ENCODE assay signal across 13 cellular contexts in the genomic region with DNA sequence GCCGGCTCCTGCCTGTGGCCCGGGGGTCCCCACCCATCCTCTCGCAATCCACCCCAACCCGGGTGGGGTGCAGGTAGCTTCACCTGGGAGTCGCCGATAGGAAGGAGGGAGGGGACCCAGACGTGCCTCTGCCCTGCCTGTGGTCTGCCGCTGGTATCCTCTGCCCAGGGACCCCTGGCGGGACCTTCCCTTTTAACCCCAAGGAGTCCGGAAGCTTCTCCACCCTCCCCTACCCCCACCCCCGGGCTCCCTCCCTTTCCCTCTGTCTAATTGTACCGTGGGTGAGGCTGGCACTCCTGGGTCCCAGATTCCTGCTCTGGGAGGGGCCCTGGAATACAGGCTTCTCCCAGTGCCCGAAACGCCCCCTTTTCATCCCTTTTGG. TPM values are rescaled to one million over a fixed set of nuclear protein-coding genes. Genes with fewer than 3 reads are reported as not detected.
A peak's percentile ranks its signal among the peaks of the same experiment; 100 is the strongest.
DNase-seq lines count a peak whose midpoint lies in the region; TF ChIP-seq lines count a peak whose summit lies in the region.
"Had no signal": no experiment of that assay in that cellular context is flagged by ENCODE, and none has a peak within 500 bp of the region (broad histone marks: within the 10 kb centered on the region; RNA-seq: fewer than 3 reads in every experiment).

A gene with protein sequence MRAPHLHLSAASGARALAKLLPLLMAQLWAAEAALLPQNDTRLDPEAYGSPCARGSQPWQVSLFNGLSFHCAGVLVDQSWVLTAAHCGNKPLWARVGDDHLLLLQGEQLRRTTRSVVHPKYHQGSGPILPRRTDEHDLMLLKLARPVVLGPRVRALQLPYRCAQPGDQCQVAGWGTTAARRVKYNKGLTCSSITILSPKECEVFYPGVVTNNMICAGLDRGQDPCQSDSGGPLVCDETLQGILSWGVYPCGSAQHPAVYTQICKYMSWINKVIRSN (minus strand): TSS at position 166 of the 382 bp plus-strand sequence. CDS start 579 bp downstream, outside the sequence.

- TF ChIP-seq CTCF in CD14-positive monocyte (IDR thresholded peaks at IDR 0.05) (no peak), esophagus squamous epithelium (IDR thresholded peaks at IDR 0.05) (no peak)

- WGBS in esophagus squamous epithelium, 2 donors = 0% methylated on average over 1 of the region's 14 CpGs; no CpG with 5 or more reads in 1 of the 2 donors
- WGBS in neuronal stem cell (ENCODE audit: extremely low coverage in 2 of 2, insufficient read length in 2 of 2, insufficient replicate concordance in 1 of 2), 2 donors = no CpG with 5 or more reads among the region's 14 CpGs

- H3K14ac ChIP-seq in neuronal stem cell (ENCODE audit: low read length) = peak within 1 kb of the TSS; percentile 31

- no peak within 1 kb of the TSS for H4K91ac ChIP-seq in neuronal stem cell (ENCODE audit: low read depth, low read length, poor library complexity)

- H3K9me3 ChIP-seq in NT2/D1 (ENCODE audit: insufficient read depth, low read length) (no peaks in the 10 kb centered on the region), esophagus squamous epithelium (no peaks in the 10 kb centered on the region), neuronal stem cell (replicated peaks in 1 of 2; ENCODE audit: control insufficient read depth in 2 of 2, insufficient read depth in 1 of 2, low read depth in 1 of 2, low read length in 2 of 2) (peaks cover 0 to 2% of the 10 kb centered on the region in 2 donors)

- DNase-seq in CD14-positive monocyte (ENCODE audit: low spot score) (peak; percentile 37), NT2/D1 (ENCODE audit: low read depth, low spot score) (no peak), esophagus squamous epithelium (lab: John Stamatoyannopoulos, UW) (no peak), neuronal stem cell (ENCODE audit: low spot score) (no peak), NCI-H1105 (lab: John Stamatoyannopoulos, UW) (no peak), middle frontal gyrus (ENCODE audit: extremely low spot score, low spot score) (no peak), activated gamma-delta T cell treated with Interleukin-2 at 50 U/mL for 16 hours (no peak), NCI-H510A treated with DMSO at 0.1 percent for 48 hours (lab: John Stamatoyannopoulos, UW) (no peak)
- DNase-seq: DMS 273 treated with DMSO at 0.1 percent for 48 hours, Karpas-422, occipital lobe, T1000 had no signal

- H3K27ac ChIP-seq in esophagus squamous epithelium (peak within 1 kb of the TSS; percentile 80 to 94 (median 88)), neuronal stem cell (replicated peaks; ENCODE audit: low read length) (no peak within 1 kb of the TSS)

- H3K23ac ChIP-seq in neuronal stem cell (ENCODE audit: low read depth, low read length, poor library complexity) = peak within 1 kb of the TSS; percentile 91

- peak within 1 kb of the TSS; percentile 36 for H3K4me3 ChIP-seq in NT2/D1 (ENCODE audit: insufficient read length, low read depth)
- peak within 1 kb of the TSS; percentile 44 to 65 (median 60) for H3K4me3 ChIP-seq in esophagus squamous epithelium
- H3K4me3 ChIP-seq in neuronal stem cell (ENCODE audit: low read length in 2 of 2) = peak within 1 kb of the TSS in 1 of 2 donors; percentile 70

- peak within 1 kb of the TSS; percentile 83 to 95 for H3K4me3 Mint-ChIP-seq in CD14-positive monocyte

- peaks cover 62 to 81% (median 68%) of the 10 kb centered on the region in 3 donors for H3K27me3 Mint-ChIP-seq in CD14-positive monocyte (ENCODE audit: low read depth in 3 of 3)

- peak within 1 kb of the TSS; percentile 29 for H2AFZ ChIP-seq in neuronal stem cell (ENCODE audit: low read length)

- peaks cover 34% of the 10 kb centered on the region for H3K4me1 Mint-ChIP-seq in CD14-positive monocyte

- H2AK5ac ChIP-seq in neuronal stem cell (ENCODE audit: low read depth, low read length) = peak within 1 kb of the TSS; percentile 70

- H3K4me1 ChIP-seq in NT2/D1 (ENCODE audit: insufficient read depth, insufficient read length) (peaks cover under 1% of the 10 kb centered on the region), esophagus squamous epithelium (peaks cover 14 to 70% (median 16%) of the 10 kb centered on the region in 3 donors), neuronal stem cell (ENCODE audit: control insufficient read depth in 2 of 2, insufficient read depth in 1 of 2, low read depth in 1 of 2, low read length in 2 of 2) (peaks cover 0 to 8% of the 10 kb centered on the region in 2 donors)

- H3K4ac ChIP-seq in neuronal stem cell (ENCODE audit: low read length) = no peak within 1 kb of the TSS

- H3K79me1 ChIP-seq in neuronal stem cell (ENCODE audit: low read depth, low read length) = peaks cover 3% of the 10 kb centered on the region

- peak within 1 kb of the TSS; percentile 73 for H2BK12ac ChIP-seq in neuronal stem cell (ENCODE audit: low read length)

- H3K36me3 ChIP-seq in NT2/D1 (ENCODE audit: insufficient read depth, insufficient read length, low read length) (no peaks in the 10 kb centered on the region), esophagus squamous epithelium (peaks cover 0 to 33% (median 0%) of the 10 kb centered on the region in 3 donors), neuronal stem cell (replicated peaks in 1 of 2; ENCODE audit: control insufficient read depth in 2 of 2, insufficient read depth in 2 of 2, low read length in 2 of 2) (no peaks in the 10 kb centered on the region)

- H2BK15ac ChIP-seq in neuronal stem cell (ENCODE audit: low read length) = peak within 1 kb of the TSS; percentile 35

- TF ChIP-seq POLR2A in esophagus squamous epithelium (IDR thresholded peaks at IDR 0.05) = no peak

- peaks cover 6 to 23% (median 17%) of the 10 kb centered on the region in 7 donors for H3K9me3 Mint-ChIP-seq in CD14-positive monocyte

- peak within 1 kb of the TSS; percentile 75 for H3K4me2 ChIP-seq in neuronal stem cell (ENCODE audit: insufficient read depth, low read length, poor library complexity, severe bottlenecking)

- peak within 1 kb of the TSS; percentile 78 for H3K18ac ChIP-seq in neuronal stem cell (ENCODE audit: low read length)

- no peak within 1 kb of the TSS for H4K8ac ChIP-seq in neuronal stem cell (ENCODE audit: low read depth, low read length)

- peak within 1 kb of the TSS in 1 of 7 donors; percentile 1 for H3K27ac Mint-ChIP-seq in CD14-positive monocyte

- intact Hi-C loops in CD14-positive monocyte (cut with micrococcal nuclease) = loop anchor here in 1 of 2 donors (5.0 kb wide), 1 partner anchor 153 kb away; no protein-coding TSS in a partner anchor
- intact Hi-C loops in esophagus squamous epithelium (cut with DNase I) = loop anchor here (5.0 kb wide), 1 partner anchor 87 kb away; no protein-coding TSS in a partner anchor

- H3K36me3 Mint-ChIP-seq in CD14-positive monocyte = peaks cover 0 to 12% of the 10 kb centered on the region in 2 donors

- H2BK5ac ChIP-seq in neuronal stem cell (ENCODE audit: low read length) = no peak within 1 kb of the TSS

- H3K27me3 ChIP-seq in NT2/D1 (ENCODE audit: insufficient read depth, insufficient read length) = peaks cover 23% of the 10 kb centered on the region
- H3K27me3 ChIP-seq in esophagus squamous epithelium = peaks cover 0 to 87% (median 2%) of the 10 kb centered on the region in 4 donors
- H3K27me3 ChIP-seq in neuronal stem cell (ENCODE audit: control insufficient read depth in 3 of 3, insufficient read depth in 3 of 3, low read depth in 1 of 3, low read length in 3 of 3) = peaks cover 11 to 80% (median 43%) of the 10 kb centered on the region in 3 experiments

- no peak within 1 kb of the TSS for H2BK120ac ChIP-seq in neuronal stem cell (ENCODE audit: low read depth, low read length)

- H3K9ac ChIP-seq in NT2/D1 (ENCODE audit: insufficient read length, low read depth) (peak within 1 kb of the TSS; percentile 64), neuronal stem cell (ENCODE audit: low read depth, low read length, poor library complexity) (peak within 1 kb of the TSS; percentile 72)

RNA-seq across cellular contexts. Expression of the gene that starts here (rescaled TPM):
- not detected for polyA plus RNA-seq in CD14-positive monocyte
- total RNA-seq in esophagus squamous epithelium = 100 to 1,000 TPM in 3 of 4 donors, 10 to 100 TPM in 1; 73.4 to 816 (median 310) TPM
- 0.86 TPM for polyA plus RNA-seq in neuronal stem cell (2013, experiment 1 of 2)
- polyA plus RNA-seq in neuronal stem cell (2013, experiment 2 of 2) = 0.61 TPM
- total RNA-seq: fibroblast of villous mesenchyme, occipital lobe had no signal

Comparison
In these comparisons a context has a peak if more than half of its experiments do, and no peak if none do; other contexts are left out.
1. Peak in DNase-seq in CD14-positive monocyte; RNA of the gene not detected or under 1 TPM.